In the genomic region with DNA sequence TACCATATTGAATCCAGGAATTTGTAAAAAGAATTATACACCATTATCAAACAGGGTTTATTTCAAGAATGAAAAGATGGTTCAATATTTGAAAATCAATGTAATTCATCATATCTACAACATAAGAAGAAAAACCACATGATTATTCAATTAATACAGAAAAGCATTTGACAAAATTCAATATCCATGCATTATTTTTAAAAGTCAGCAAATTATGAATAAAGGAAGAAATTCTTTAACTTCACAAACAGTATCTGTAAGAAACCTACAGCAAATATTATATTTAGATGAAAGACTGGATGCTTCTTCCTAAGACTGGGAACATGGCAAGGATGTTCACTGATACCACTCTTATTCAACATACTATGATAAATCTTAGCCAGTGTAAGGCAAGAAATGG, we compare ENCODE assay signal across 1 cellular context.
A peak's percentile ranks its signal among the peaks of the same experiment; 100 is the strongest.
TF ChIP-seq lines count a peak whose summit lies in the region.

No MANE protein-coding gene starts in this region.

TF ChIP-seq in HepG2, 621 proteins besides CTCF, POLR2A, EP300 and RAD21:
- TF ChIP-seq CBX2 (IDR thresholded peaks at IDR 0.05; ENCODE audit: low read depth, low read length) (no peak), CBX2 (CRISPR knock-in tag; IDR thresholded peaks at IDR 0.05; ENCODE audit: low read depth) (no peak), ZSCAN25 (CRISPR knock-in tag; IDR thresholded peaks at IDR 0.05) (no peak), NAIF1 (CRISPR knock-in tag; IDR thresholded peaks at IDR 0.05; ENCODE audit: borderline replicate concordance) (no peak), ZNF841 (CRISPR knock-in tag; IDR thresholded peaks at IDR 0.05; ENCODE audit: borderline replicate concordance) (no peak), MAFK (conservative IDR thresholded peaks at IDR 0.05 in 1 of 2, IDR thresholded peaks at IDR 0.05 in 1 of 2; ENCODE audit: low read length in 2 of 2) (peak; percentile 13 to 44; a peak in 1 of 4 replicates), MAFF (IDR thresholded peaks at IDR 0.05; ENCODE audit: low read depth, low read length) (peak; percentile 24; the same call in 1 of the 2 replicates), HHEX (CRISPR knock-in tag; IDR thresholded peaks at IDR 0.05) (no peak), KLF11 (CRISPR knock-in tag; IDR thresholded peaks at IDR 0.05) (no peak), U2AF2 (IDR thresholded peaks at IDR 0.05; ENCODE audit: low read depth, low read length) (no peak), ZSCAN31 (CRISPR knock-in tag; IDR thresholded peaks at IDR 0.05; ENCODE audit: low read depth) (no peak)
TF ChIP-seq in HepG2: peak in this region for 2.
